In genomic region chr2:74658516-74658915, GRCh38 we compare ENCODE assay signal across 23 cellular contexts. TPM values are rescaled to one million over a fixed set of nuclear protein-coding genes. Genes with fewer than 3 reads are reported as not detected.
DNase-seq lines count a peak whose midpoint lies in the region; ATAC-seq and TF ChIP-seq lines count a peak whose summit lies in the region.
"Had no signal": no experiment of that assay in that cellular context is flagged by ENCODE, and none has a peak within 500 bp of the region (broad histone marks: within the 10 kb centered on the region; RNA-seq: fewer than 3 reads in every experiment).

No MANE protein-coding gene starts in this region.

- no peaks in the 10 kb centered on the region for H3K9me3 ChIP-seq in fibroblast of lung (ENCODE audit: control insufficient read depth, insufficient read depth, low read depth, low read length)
- H3K9me3 ChIP-seq: SJSA1, thyroid gland had no signal

- no peaks in the 10 kb centered on the region for H4K20me1 ChIP-seq in fibroblast of lung (ENCODE audit: control insufficient read depth, extremely low read depth, insufficient read depth, low read length)

- H3K36me3 ChIP-seq in fibroblast of lung (ENCODE audit: control insufficient read depth, insufficient read depth, low read length), result no peaks in the 10 kb centered on the region
- H3K36me3 ChIP-seq: cardiac muscle cell, SJSA1, thyroid gland had no signal

- H3K4me1 Mint-ChIP-seq in stimulated activated effector memory CD8-positive, alpha-beta T cell treated with anti-CD3 and anti-CD28 coated beads, Interleukin-12 subunit alpha, Interleukin-12 subunit beta, amount 100 ng/mL, for 72 hours, result peaks cover 14% of the 10 kb centered on the region

- no peak overlapping the region for H3K4me3 ChIP-seq in fibroblast of lung (replicated peaks in 1 of 4; ENCODE audit: control extremely low read depth in 1 of 4, insufficient read depth in 1 of 4, low read depth in 3 of 4, low read length in 4 of 4)
- H3K4me3 ChIP-seq: cardiac muscle cell, SJSA1, thyroid gland had no signal

- H3K4me2 ChIP-seq in fibroblast of lung (ENCODE audit: extremely low read depth, insufficient read depth, low read length), result no peak overlapping the region
- H3K4me2 ChIP-seq: KMS-11 had no signal

- H3K79me2 ChIP-seq in fibroblast of lung (ENCODE audit: control insufficient read depth, insufficient read depth, low read length), result no peaks in the 10 kb centered on the region

- no peak overlapping the region for H3K4me3 Mint-ChIP-seq in stimulated activated effector memory CD8-positive, alpha-beta T cell treated with anti-CD3 and anti-CD28 coated beads, Interleukin-12 subunit alpha, Interleukin-12 subunit beta, amount 100 ng/mL, for 72 hours

- no peaks in the 10 kb centered on the region for H3K9me3 Mint-ChIP-seq in stimulated activated effector memory CD8-positive, alpha-beta T cell treated with anti-CD3 and anti-CD28 coated beads, Interleukin-12 subunit alpha, Interleukin-12 subunit beta, amount 100 ng/mL, for 72 hours
- H3K9me3 Mint-ChIP-seq: CD4-positive, CD25-positive, alpha-beta regulatory T cell had no signal

- no peak overlapping the region for H3K9ac ChIP-seq in fibroblast of lung (ENCODE audit: insufficient read depth, low read length)
- H3K9ac ChIP-seq: KMS-11 had no signal

- peak overlapping the region; percentile 1 for H3K27ac Mint-ChIP-seq in stimulated activated effector memory CD8-positive, alpha-beta T cell treated with anti-CD3 and anti-CD28 coated beads, Interleukin-12 subunit alpha, Interleukin-12 subunit beta, amount 100 ng/mL, for 72 hours
- H3K27ac Mint-ChIP-seq: CD4-positive, CD25-positive, alpha-beta regulatory T cell had no signal

- no peak for ATAC-seq in stimulated activated effector memory CD8-positive, alpha-beta T cell treated with anti-CD3 and anti-CD28 coated beads, Interleukin-12 subunit alpha, Interleukin-12 subunit beta, amount 100 ng/mL, for 72 hours
- no peak for ATAC-seq in omental fat pad (ENCODE audit: low FRiP score)
- ATAC-seq: foreskin keratinocyte, sciatic nerve had no signal

- DNase-seq in G401 (ENCODE audit: low spot score) (peak; percentile 13), NCI-H446 treated with DMSO at 0.1 percent for 48 hours (lab: John Stamatoyannopoulos, UW) (peak; percentile 69), fibroblast of lung (ENCODE audit: low read depth in 2 of 2) (peak; percentile 30 to 86), NCI-H1436 treated with DMSO at 0.1 percent for 48 hours (lab: John Stamatoyannopoulos, UW) (no peak), GM13976 (ENCODE audit: low spot score) (no peak), omental fat pad (ENCODE audit: low spot score) (no peak)
- DNase-seq in stimulated activated effector memory CD8-positive, alpha-beta T cell treated with anti-CD3 and anti-CD28 coated beads, Interleukin-12 subunit alpha, Interleukin-12 subunit beta, amount 100 ng/mL, for 72 hours (ENCODE audit: low spot score in 2 of 2), result no peak
- DNase-seq: activated naive CD4-positive, alpha-beta T cell treated with anti-CD3 and anti-CD28 coated beads, Interleukin-2, amount 50 U/mL, for 16 hours; CD4-positive, CD25-positive, alpha-beta regulatory T cell; DMS79 treated with DMSO at 0.1 percent for 48 hours; foreskin keratinocyte; GOT3; NCI-H1417; NCI-H510A; stimulated activated CD4-positive, alpha-beta T cell treated with anti-CD3 and anti-CD28 coated beads, Interleukin-2, amount 100 ng/mL, for 48 hours; T-helper 9 cell; thyroid gland had no signal

- TF ChIP-seq CTCF in fibroblast of lung (conservative IDR thresholded peaks at IDR 0.05 in 1 of 2, IDR thresholded peaks at IDR 0.05 in 1 of 2; ENCODE audit: low read depth in 1 of 2, low read length in 2 of 2), result no peak
- no peak for TF ChIP-seq CTCF in GM13976 (IDR thresholded peaks at IDR 0.05; ENCODE audit: borderline replicate concordance, control extremely low read depth, extremely low read depth, insufficient read depth, missing control alignments)
- TF ChIP-seq CTCF in omental fat pad (IDR thresholded peaks at IDR 0.05), result no peak

- H3K27ac ChIP-seq in fibroblast of lung (ENCODE audit: insufficient read depth, low read length), result no peak overlapping the region
- H3K27ac ChIP-seq: cardiac muscle cell, foreskin keratinocyte, HL-60, KMS-11, SJSA1, thyroid gland had no signal

- no peak overlapping the region for H2AFZ ChIP-seq in fibroblast of lung (ENCODE audit: low read length)

- no peaks in the 10 kb centered on the region for H3K27me3 ChIP-seq in fibroblast of lung (ENCODE audit: control insufficient read depth, insufficient read depth, low read length)
- H3K27me3 ChIP-seq: foreskin keratinocyte, SJSA1, thyroid gland had no signal

- H3K4me1 ChIP-seq in fibroblast of lung (ENCODE audit: control insufficient read depth, extremely low read depth, insufficient read depth, low read length), result no peaks in the 10 kb centered on the region

- in situ Hi-C loops in G401 (cut with HindIII; ENCODE audit: low sequenced_read_pairs) (no loop called here), GM13976 (cut with MboI; ENCODE audit: low sequenced_read_pairs, unreplicated experiment) (no loop called here)

- peaks cover 6% of the 10 kb centered on the region for H3K36me3 Mint-ChIP-seq in stimulated activated effector memory CD8-positive, alpha-beta T cell treated with anti-CD3 and anti-CD28 coated beads, Interleukin-12 subunit alpha, Interleukin-12 subunit beta, amount 100 ng/mL, for 72 hours

RNA-seq across cellular contexts. Expression of gene SEMA4F, which starts 4.5 kb away (rescaled TPM):
- total RNA-seq in G401 (2014; rRNA removed; shearing (Covaris generic)), result 8.9 and 13.9 TPM in 2 replicates
- total RNA-seq in fibroblast of lung (5.1 and 9.4 TPM in 2 replicates), omental fat pad (1 to 10 TPM; 3.5 to 7.3 (median 5.3) TPM)
- 5.9 and 7.3 TPM in 2 replicates for polyA plus RNA-seq in fibroblast of lung
- polyA plus RNA-seq in fibroblast of lung (2012), result 7.3 and 7.6 TPM in 2 replicates
- 15.6 and 16.8 TPM in 2 replicates for polyA minus RNA-seq in fibroblast of lung (ENCODE audit: low replicate concordance)

RNA-seq across cellular contexts. Expression of gene M1AP, which starts 10.4 kb away (rescaled TPM):
- 0.12 TPM in 1 of 2 replicates, not detected in the other for total RNA-seq in G401 (2014; rRNA removed; shearing (Covaris generic))
- total RNA-seq in fibroblast of lung, result not detected in 2 replicates
- polyA plus RNA-seq in fibroblast of lung, result 0.07 TPM in 1 of 2 replicates, not detected in the other
- 0.06 TPM in 1 of 2 replicates, not detected in the other for polyA plus RNA-seq in fibroblast of lung (2012)
- not detected in 2 replicates for polyA minus RNA-seq in fibroblast of lung (ENCODE audit: low replicate concordance)
- total RNA-seq in omental fat pad, result 1 to 10 TPM in 1 of 4 donors, under 1 TPM in 3; 0.56 to 1.8 (median 0.91) TPM
- total RNA-seq: cardiac muscle cell; CD4-positive, CD25-positive, alpha-beta regulatory T cell; osteocyte; SJSA1 had no signal
- polyA plus RNA-seq: cardiac muscle cell; CD4-positive, CD25-positive, alpha-beta regulatory T cell had no signal

Comparison
In these comparisons a context has a peak if more than half of its experiments do, and no peak if none do; other contexts are left out.
1. DNase-seq: peak in G401 (single experiment), NCI-H446 treated with DMSO at 0.1 percent for 48 hours (single experiment) and fibroblast of lung (2 of 2); none in stimulated activated effector memory CD8-positive, alpha-beta T cell treated with anti-CD3 and anti-CD28 coated beads, Interleukin-12 subunit alpha, Interleukin-12 subunit beta, amount 100 ng/mL, for 72 hours (0 of 2), NCI-H1436 treated with DMSO at 0.1 percent for 48 hours (single experiment), GM13976 (single experiment) and omental fat pad (single experiment).